ENCODE assay signal across 24 cellular contexts in the genomic region with DNA sequence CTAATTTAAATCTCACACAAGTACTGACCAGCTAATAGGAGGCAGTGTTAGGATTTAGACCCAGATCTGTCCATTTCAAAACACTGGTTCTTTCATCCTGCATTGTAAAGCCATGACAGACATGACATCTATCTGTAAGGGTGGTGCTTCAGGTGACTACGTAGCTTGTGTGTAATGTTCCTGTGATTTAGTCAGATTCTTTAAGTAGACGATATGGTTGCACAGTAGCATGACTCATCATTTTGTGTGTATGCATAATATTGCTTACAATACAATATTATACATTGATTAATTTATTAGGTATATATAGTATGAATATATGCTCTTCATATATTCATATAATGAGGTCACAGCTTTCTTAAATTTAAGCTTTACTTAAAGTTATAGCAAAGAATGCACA.
"Had no signal": no experiment of that assay in that cellular context is flagged by ENCODE, and none has a peak within 500 bp of the region (broad histone marks: within the 10 kb centered on the region; RNA-seq: fewer than 3 reads in every experiment).

No MANE protein-coding gene starts in this region.

- H3K27me3 ChIP-seq: dorsolateral prefrontal cortex, esophagus squamous epithelium, foreskin keratinocyte, spleen, testis, tibial nerve, upper lobe of right lung, vagina had no signal

- H3K36me3 Mint-ChIP-seq: naive B cell; stimulated activated memory B cell treated with anti-CD40 and anti-IgM and Interleukin-4, amounts not matched to agents 10 μg/mL and 1 μg/mL and 100 μg/mL, for 72 hours had no signal

- H3K27ac Mint-ChIP-seq: naive B cell; nephron progenitor cell; stimulated activated memory B cell treated with anti-CD40 and anti-IgM and Interleukin-4, amounts not matched to agents 10 μg/mL and 1 μg/mL and 100 μg/mL, for 72 hours; stimulated activated naive CD8-positive, alpha-beta T cell treated with anti-CD3 and anti-CD28 coated beads, Interleukin-15, Interleukin-2, amounts not matched to agents 100 ng/mL and 50 ng/mL, for 24 hours had no signal

- H3K27ac ChIP-seq: coronary artery, dorsolateral prefrontal cortex, esophagus squamous epithelium, foreskin keratinocyte, psoas muscle, spleen, testis, tibial nerve, upper lobe of right lung, vagina had no signal

- H3K4me1 ChIP-seq: esophagus squamous epithelium, foreskin keratinocyte, psoas muscle, spleen, testis, tibial nerve, upper lobe of right lung, vagina had no signal

- DNase-seq: dorsolateral prefrontal cortex; effector CD8-positive, alpha-beta T cell; esophagus squamous epithelium; left colon; left ventricle myocardium superior; mesendoderm; naive B cell; nephron progenitor cell; psoas muscle; retina; spleen; stimulated activated CD4-positive, alpha-beta T cell treated with anti-CD3 and anti-CD28 coated beads, Interleukin-15, amount 100 ng/mL, for 24 hours; stimulated activated CD4-positive, alpha-beta T cell treated with anti-CD3 and anti-CD28 coated beads, Interleukin-1b, Interleukin-23, amount 100 ng/mL, for 48 hours; stimulated activated CD4-positive, alpha-beta T cell treated with anti-CD3 and anti-CD28 coated beads, Interleukin-4, amount 100 ng/mL, for 24 hours; testis; upper lobe of right lung had no signal

- H3K27me3 Mint-ChIP-seq: naive B cell; stimulated activated memory B cell treated with anti-CD40 and anti-IgM and Interleukin-4, amounts not matched to agents 10 μg/mL and 1 μg/mL and 100 μg/mL, for 72 hours; stimulated activated naive CD8-positive, alpha-beta T cell treated with anti-CD3 and anti-CD28 coated beads, Interleukin-15, Interleukin-2, amounts not matched to agents 100 ng/mL and 50 ng/mL, for 24 hours had no signal

- ATAC-seq: foreskin keratinocyte; left colon; left ventricle myocardium superior; psoas muscle; sciatic nerve; stimulated activated memory B cell treated with anti-CD40 and anti-IgM and Interleukin-4, amounts not matched to agents 10 μg/mL and 1 μg/mL and 100 μg/mL, for 72 hours; upper lobe of right lung had no signal

- H3K4me3 ChIP-seq: coronary artery, dorsolateral prefrontal cortex, esophagus squamous epithelium, lung, psoas muscle, spleen, testis, tibial nerve, upper lobe of right lung, vagina had no signal

- H3K4me3 Mint-ChIP-seq: naive B cell; nephron progenitor cell; stimulated activated memory B cell treated with anti-CD40 and anti-IgM and Interleukin-4, amounts not matched to agents 10 μg/mL and 1 μg/mL and 100 μg/mL, for 72 hours; stimulated activated naive CD8-positive, alpha-beta T cell treated with anti-CD3 and anti-CD28 coated beads, Interleukin-15, Interleukin-2, amounts not matched to agents 100 ng/mL and 50 ng/mL, for 24 hours had no signal

- H3K36me3 ChIP-seq: esophagus squamous epithelium, spleen, tibial nerve, upper lobe of right lung, vagina had no signal

- H3K4me1 Mint-ChIP-seq: naive B cell; nephron progenitor cell; stimulated activated memory B cell treated with anti-CD40 and anti-IgM and Interleukin-4, amounts not matched to agents 10 μg/mL and 1 μg/mL and 100 μg/mL, for 72 hours had no signal

- H3K9me3 ChIP-seq: esophagus squamous epithelium, testis, upper lobe of right lung, vagina had no signal
